Comparison of ENCODE assay signal across 22 cellular contexts in genomic region chr7:51007708-51008505, GRCh38.
DNase-seq lines count a peak whose midpoint lies in the region; ATAC-seq and TF ChIP-seq lines count a peak whose summit lies in the region.
"Had no signal": no experiment of that assay in that cellular context is flagged by ENCODE, and none has a peak within 500 bp of the region (broad histone marks: within the 10 kb centered on the region; RNA-seq: fewer than 3 reads in every experiment).

No MANE protein-coding gene starts in this region.

- H3K4me1 ChIP-seq in esophagus muscularis mucosa, result peaks cover 6 to 15% (median 13%) of the 10 kb centered on the region in 4 donors
- H3K4me1 ChIP-seq in neuronal stem cell (ENCODE audit: control insufficient read depth in 2 of 2, insufficient read depth in 1 of 2, low read depth in 1 of 2, low read length in 2 of 2), result no peaks in the 10 kb centered on the region
- H3K4me1 ChIP-seq in upper lobe of right lung, result no peaks in the 10 kb centered on the region
- H3K4me1 ChIP-seq: Caco-2, SJCRH30 had no signal

- H3K36me3 ChIP-seq in esophagus muscularis mucosa, result no peaks in the 10 kb centered on the region
- H3K36me3 ChIP-seq in neuronal stem cell (replicated peaks in 1 of 2; ENCODE audit: control insufficient read depth in 2 of 2, insufficient read depth in 2 of 2, low read length in 2 of 2), result no peaks in the 10 kb centered on the region
- H3K36me3 ChIP-seq in upper lobe of right lung, result no peaks in the 10 kb centered on the region
- H3K36me3 ChIP-seq: MG63, SJCRH30 had no signal

- no peak overlapping the region for H3K14ac ChIP-seq in neuronal stem cell (ENCODE audit: low read length)

- 90% methylated on average over 17 of the region's 17 CpGs for WGBS in esophagus muscularis mucosa
- no CpG with 5 or more reads among the region's 17 CpGs for WGBS in neuronal stem cell (ENCODE audit: extremely low coverage in 2 of 2, insufficient read length in 2 of 2, insufficient replicate concordance in 1 of 2), 2 donors

- TF ChIP-seq CTCF in esophagus muscularis mucosa (IDR thresholded peaks at IDR 0.05) (no peak), upper lobe of right lung (IDR thresholded peaks at IDR 0.05) (no peak)

- no peak overlapping the region for H2BK120ac ChIP-seq in neuronal stem cell (ENCODE audit: low read depth, low read length)

- no peak for TF ChIP-seq EP300 in esophagus muscularis mucosa (IDR thresholded peaks at IDR 0.05)

- H2AFZ ChIP-seq in neuronal stem cell (ENCODE audit: low read length), result no peak overlapping the region
- H2AFZ ChIP-seq: PC-9 had no signal

- H2BK12ac ChIP-seq in neuronal stem cell (ENCODE audit: low read length), result no peak overlapping the region

- H4K91ac ChIP-seq in neuronal stem cell (ENCODE audit: low read depth, low read length, poor library complexity), result no peak overlapping the region

- H3K4me1 Mint-ChIP-seq in activated T-cell treated with anti-CD3 and anti-CD28 coated beads, Interleukin-2, amount 50 U/mL, for 4 hours (ENCODE audit: low read depth), result no peaks in the 10 kb centered on the region
- H3K4me1 Mint-ChIP-seq: B cell had no signal

- H3K79me1 ChIP-seq in neuronal stem cell (ENCODE audit: low read depth, low read length), result peaks cover 2% of the 10 kb centered on the region

- H2BK15ac ChIP-seq in neuronal stem cell (ENCODE audit: low read length), result no peak overlapping the region

- H3K4me2 ChIP-seq in neuronal stem cell (ENCODE audit: insufficient read depth, low read length, poor library complexity, severe bottlenecking), result no peak overlapping the region
- H3K4me2 ChIP-seq: PC-9 had no signal

- H2AK5ac ChIP-seq in neuronal stem cell (ENCODE audit: low read depth, low read length), result no peak overlapping the region

- DNase-seq in GM03348 (ENCODE audit: low spot score) (peak; percentile 28), esophagus muscularis mucosa (ENCODE audit: extremely low spot score) (peak; percentile 82), neuronal stem cell (ENCODE audit: low spot score) (no peak), upper lobe of right lung (peak; percentile 44), NCI-H2227 treated with DMSO at 0.1 percent for 48 hours (lab: John Stamatoyannopoulos, UW) (no peak)
- DNase-seq in activated T-cell treated with anti-CD3 and anti-CD28 coated beads, Interleukin-2, amount 50 U/mL, for 4 hours, result no peak
- DNase-seq: Caco-2; CD8-positive, alpha-beta T cell; EL; GDM1; KBM-7; MG63; NCI-H1105 treated with DMSO at 0.1 percent for 48 hours; NCI-H146; NCI-H1930; NCI-H526 treated with DMSO at 0.1 percent for 48 hours; PC-9; SJCRH30 had no signal

- no peaks in the 10 kb centered on the region for H3K9me3 ChIP-seq in esophagus muscularis mucosa
- H3K9me3 ChIP-seq in neuronal stem cell (replicated peaks in 1 of 2; ENCODE audit: control insufficient read depth in 2 of 2, insufficient read depth in 1 of 2, low read depth in 1 of 2, low read length in 2 of 2), result peaks cover 0 to 3% of the 10 kb centered on the region in 2 donors
- H3K9me3 ChIP-seq in upper lobe of right lung, result no peaks in the 10 kb centered on the region
- H3K9me3 ChIP-seq: Caco-2, MG63, SJCRH30 had no signal

- no peak overlapping the region for H3K4me3 Mint-ChIP-seq in activated T-cell treated with anti-CD3 and anti-CD28 coated beads, Interleukin-2, amount 50 U/mL, for 4 hours
- H3K4me3 Mint-ChIP-seq: B cell; CD8-positive, alpha-beta T cell had no signal

- H3K4me3 ChIP-seq in esophagus muscularis mucosa (no peak overlapping the region), neuronal stem cell (ENCODE audit: low read length in 2 of 2) (peak overlapping the region in 1 of 2 donors; percentile 9), upper lobe of right lung (no peak overlapping the region)
- H3K4me3 ChIP-seq: MG63, PC-9, SJCRH30 had no signal

- H3K18ac ChIP-seq in neuronal stem cell (ENCODE audit: low read length), result peak overlapping the region; percentile 77

- intact Hi-C loops in esophagus muscularis mucosa (cut with DNase I), result no loop called here
- intact Hi-C loops in upper lobe of right lung (cut with DNase I), result no loop called here

- H3K36me3 Mint-ChIP-seq in activated T-cell treated with anti-CD3 and anti-CD28 coated beads, Interleukin-2, amount 50 U/mL, for 4 hours (ENCODE audit: insufficient read depth), result no peaks in the 10 kb centered on the region
- H3K36me3 Mint-ChIP-seq: CD8-positive, alpha-beta T cell had no signal

- no peaks in the 10 kb centered on the region for H3K27me3 Mint-ChIP-seq in activated T-cell treated with anti-CD3 and anti-CD28 coated beads, Interleukin-2, amount 50 U/mL, for 4 hours (ENCODE audit: low read depth)
- H3K27me3 Mint-ChIP-seq: B cell had no signal

- H2BK5ac ChIP-seq in neuronal stem cell (ENCODE audit: low read length), result no peak overlapping the region

- no peak for TF ChIP-seq POLR2A in esophagus muscularis mucosa (IDR thresholded peaks at IDR 0.05; ENCODE audit: low read depth)

- H3K9me3 Mint-ChIP-seq in activated T-cell treated with anti-CD3 and anti-CD28 coated beads, Interleukin-2, amount 50 U/mL, for 4 hours, result no peaks in the 10 kb centered on the region
- H3K9me3 Mint-ChIP-seq: CD8-positive, alpha-beta T cell had no signal

- ATAC-seq in upper lobe of right lung (no peak), HG03442 (IDR thresholded peaks at IDR 0.05; ENCODE audit: unreplicated experiment) (no peak)
- no peak for ATAC-seq in activated T-cell treated with anti-CD3 and anti-CD28 coated beads, Interleukin-2, amount 50 U/mL, for 4 hours
- ATAC-seq: CD8-positive, alpha-beta T cell; Right ventricle myocardium inferior had no signal

- H4K8ac ChIP-seq in neuronal stem cell (ENCODE audit: low read depth, low read length), result no peak overlapping the region

- H3K27ac ChIP-seq in esophagus muscularis mucosa (replicated peaks in 1 of 4) (no peak overlapping the region), neuronal stem cell (replicated peaks; ENCODE audit: low read length) (no peak overlapping the region), upper lobe of right lung (no peak overlapping the region)
- H3K27ac ChIP-seq: C4-2B, PC-9, SJCRH30 had no signal

- H3K23ac ChIP-seq in neuronal stem cell (ENCODE audit: low read depth, low read length, poor library complexity), result no peak overlapping the region

- no peak overlapping the region for H3K4ac ChIP-seq in neuronal stem cell (ENCODE audit: low read length)

- H3K27me3 ChIP-seq in esophagus muscularis mucosa (no peaks in the 10 kb centered on the region), neuronal stem cell (ENCODE audit: control insufficient read depth in 3 of 3, insufficient read depth in 3 of 3, low read depth in 1 of 3, low read length in 3 of 3) (no peaks in the 10 kb centered on the region), upper lobe of right lung (no peaks in the 10 kb centered on the region)
- H3K27me3 ChIP-seq: MG63 had no signal

- H3K9ac ChIP-seq in neuronal stem cell (ENCODE audit: low read depth, low read length, poor library complexity), result no peak overlapping the region

Comparison
In these comparisons a context has a peak if more than half of its experiments do, and no peak if none do; other contexts are left out.
1. DNase-seq: peak in GM03348 (single experiment), esophagus muscularis mucosa (single experiment) and upper lobe of right lung (single experiment); none in neuronal stem cell (single experiment), NCI-H2227 treated with DMSO at 0.1 percent for 48 hours (single experiment) and activated T-cell treated with anti-CD3 and anti-CD28 coated beads, Interleukin-2, amount 50 U/mL, for 4 hours (single experiment).